In genomic region chr14:64673748-64674147, GRCh38 we compare ENCODE assay signal across 11 cellular contexts. TPM values are rescaled to one million over a fixed set of nuclear protein-coding genes. Genes with fewer than 3 reads are reported as not detected.
DNase-seq lines count a peak whose midpoint lies in the region; ATAC-seq, FAIRE-seq and TF ChIP-seq lines count a peak whose summit lies in the region.
"Had no signal": no experiment of that assay in that cellular context is flagged by ENCODE, and none has a peak within 500 bp of the region (broad histone marks: within the 10 kb centered on the region; RNA-seq: fewer than 3 reads in every experiment).

No MANE protein-coding gene starts in this region.

- ATAC-seq in Right ventricle myocardium inferior (no peak), right cardiac atrium (no peak), upper lobe of right lung (peak; percentile 58), HG02763 (IDR thresholded peaks at IDR 0.05; ENCODE audit: unreplicated experiment) (no peak), GM18519 (IDR thresholded peaks at IDR 0.05; ENCODE audit: low FRiP score, unreplicated experiment) (no peak)

- H3K4me3 Mint-ChIP-seq in T-helper 2 cell treated with Interferon-gamma antibody and Interleukin-4, amounts not matched to agents 5 μg/mL and 100 μg/mL, for 36 hours: peak overlapping the region; percentile 48

- no peaks in the 10 kb centered on the region for H3K79me2 ChIP-seq in H1 (ENCODE audit: control insufficient read depth in 1 of 2, insufficient read depth in 2 of 2, low read length in 2 of 2)

- no peak overlapping the region; the same call in 1 of the 2 replicates for H2BK5ac ChIP-seq in H1 (ENCODE audit: low read depth, low read length)

- H2AFZ ChIP-seq in H1 (ENCODE audit: low read length): peak overlapping the region; percentile 13; the same call in 1 of the 2 replicates

- 0 out of 2 replicates have a peak overlapping the region, but pooled peaks have one; percentile 51 for H2BK15ac ChIP-seq in H1 (ENCODE audit: low read length)

- H3K4me1 ChIP-seq in right cardiac atrium (ENCODE audit: control insufficient read depth, insufficient read depth, low read length) (no peaks in the 10 kb centered on the region), H1 (replicated peaks in 1 of 4; ENCODE audit: control insufficient read depth in 3 of 4, insufficient read depth in 4 of 4, low read length in 3 of 4) (peaks cover 0 to 4% (median 0%) of the 10 kb centered on the region in 4 experiments; a peak in 3 of 7 replicates), upper lobe of right lung (peaks cover 6% of the 10 kb centered on the region)

- H4K91ac ChIP-seq in H1 (replicated peaks; ENCODE audit: insufficient read length, low read length): no peak overlapping the region

- H3K56ac ChIP-seq in H1 (replicated peaks; ENCODE audit: insufficient read length, low read depth, low read length): no peak overlapping the region

- H2BK20ac ChIP-seq in H1 (ENCODE audit: low read length): no peak overlapping the region

- H3K79me1 ChIP-seq in H1 (ENCODE audit: low read depth, low read length): no peaks in the 10 kb centered on the region; the same call in 1 of the 2 replicates

- H3K9me3 Mint-ChIP-seq in T-helper 2 cell treated with Interferon-gamma antibody and Interleukin-4, amounts not matched to agents 5 μg/mL and 100 μg/mL, for 36 hours: peaks cover 8% of the 10 kb centered on the region

- no peaks in the 10 kb centered on the region for H3K9me3 ChIP-seq in right cardiac atrium (ENCODE audit: control insufficient read depth, low read length)
- no peaks in the 10 kb centered on the region for H3K9me3 ChIP-seq in H1 (ENCODE audit: insufficient read depth in 2 of 2, low read depth in 1 of 2, low read length in 1 of 2)
- no peaks in the 10 kb centered on the region for H3K9me3 ChIP-seq in upper lobe of right lung

- POLR2A ChIA-PET in H1 (lab: Charles Lee; ENCODE audit: partially characterized antibody): interaction anchor here (1.3 kb wide), 1 partner anchor 78 kb away, joined by 3 read pairs; no protein-coding TSS in a partner anchor

- H3K9ac ChIP-seq in H1 (replicated peaks in 1 of 4; ENCODE audit: extremely low read depth in 1 of 4, low read depth in 3 of 4, low read length in 3 of 4): no peak overlapping the region
- H3K9ac ChIP-seq: KMS-11 had no signal

- TF ChIP-seq EP300 in H1 (IDR thresholded peaks at IDR 0.05; ENCODE audit: borderline replicate concordance in 1 of 2, low read depth in 2 of 2, low read length in 2 of 2): no peak

- H3K4me3 ChIP-seq in right cardiac atrium (ENCODE audit: low read length) (no peak overlapping the region), H1 (ENCODE audit: extremely low read depth in 1 of 4, insufficient read depth in 2 of 4, low read depth in 3 of 4, low read length in 4 of 4) (no peak overlapping the region), upper lobe of right lung (no peak overlapping the region)

- CTCF ChIA-PET in H1 (lab: Charles Lee; ENCODE audit: partially characterized antibody): interaction anchor here (1.1 to 9.0 kb wide), 17 partner anchors 8 to 218 kb away, joined by 3 to 74 read pairs (median 11); no protein-coding TSS in a partner anchor

- H2BK120ac ChIP-seq in H1 (replicated peaks; ENCODE audit: low read depth, low read length): no peak overlapping the region

- H3K36me3 ChIP-seq in H1 (ENCODE audit: control insufficient read depth in 2 of 4, insufficient read depth in 4 of 4, low read length in 3 of 4) (no peaks in the 10 kb centered on the region), upper lobe of right lung (no peaks in the 10 kb centered on the region)

- H3K18ac ChIP-seq in H1 (ENCODE audit: extremely low read depth, low read length): no peak overlapping the region

- TF ChIP-seq RAD21 in H1 (IDR thresholded peaks at IDR 0.05 in 1 of 2, conservative IDR thresholded peaks at IDR 0.05 in 1 of 2; ENCODE audit: low read depth in 2 of 2, low read length in 2 of 2): no peak

- intact Hi-C loops in Right ventricle myocardium inferior (cut with DNase I) (loop anchor here (10.0 kb wide), 3 partner anchors 51 to 311 kb away; partner anchors contain the start of gene FNTB), right cardiac atrium (cut with DNase I) (loop anchor here in 3 of 4 donors (5.0 kb wide), 2 partner anchors 89 to 99 kb away; no protein-coding TSS in a partner anchor), upper lobe of right lung (cut with DNase I) (loop anchor here (5.0 kb wide), 1 partner anchor 89 kb away; no protein-coding TSS in a partner anchor)

- H3K27ac Mint-ChIP-seq in T-helper 2 cell treated with Interferon-gamma antibody and Interleukin-4, amounts not matched to agents 5 μg/mL and 100 μg/mL, for 36 hours: peak overlapping the region; percentile 62

- H3K36me3 Mint-ChIP-seq in T-helper 2 cell treated with Interferon-gamma antibody and Interleukin-4, amounts not matched to agents 5 μg/mL and 100 μg/mL, for 36 hours (ENCODE audit: low read depth): peaks cover 11% of the 10 kb centered on the region

- no peak overlapping the region; the same call in 1 of the 2 replicates for H4K8ac ChIP-seq in H1 (ENCODE audit: extremely low read depth, insufficient read depth, low read length)

- 0 out of 2 replicates have a peak overlapping the region, but pooled peaks have one; percentile 19 for H2AK5ac ChIP-seq in H1 (ENCODE audit: low read depth, low read length)

- TF ChIP-seq CTCF in H1 (IDR thresholded peaks at IDR 0.05; ENCODE audit: control extremely low read depth in 1 of 3, insufficient read depth in 1 of 3, low read depth in 1 of 3, low read length in 3 of 3) (no peak), upper lobe of right lung (IDR thresholded peaks at IDR 0.05) (no peak)

- 69% methylated on average over 6 of the region's 6 CpGs for WGBS in right cardiac atrium
- WGBS in H1 (ENCODE audit: extremely low coverage in 1 of 2, insufficient coverage in 1 of 2, insufficient read length in 1 of 2, insufficient replicate concordance in 2 of 2, low coverage in 1 of 2, low lambda C conversion rate in 2 of 2, missing lambda C conversion rate in 1 of 2), 2 experiments: 83% methylated on average over 6 of the region's 6 CpGs; no CpG with 5 or more reads in 1 of the 2 experiments

- H3K23me2 ChIP-seq in H1 (ENCODE audit: low read depth, low read length): no peaks in the 10 kb centered on the region; the same call in 1 of the 2 replicates

- FAIRE-seq in H1 (lab: Jason Lieb, UNC): no peak
- FAIRE-seq: endometrium had no signal

- H3K27me3 ChIP-seq in right cardiac atrium (ENCODE audit: control insufficient read depth, insufficient read depth): no peaks in the 10 kb centered on the region
- H3K27me3 ChIP-seq in H1 (replicated peaks in 1 of 4; ENCODE audit: control insufficient read depth in 3 of 4, extremely low read depth in 1 of 4, insufficient read depth in 3 of 4, low read length in 3 of 4): no peaks in the 10 kb centered on the region
- no peaks in the 10 kb centered on the region for H3K27me3 ChIP-seq in upper lobe of right lung

- H4K5ac ChIP-seq in H1 (ENCODE audit: insufficient read length, low read depth, low read length): no peak overlapping the region

- DNase-seq in Right ventricle myocardium inferior (ENCODE audit: missing footprints) (peak; percentile 78), right cardiac atrium (no peak), H1 (ENCODE audit: low read depth in 1 of 2, low spot score in 2 of 2) (no peak), upper lobe of right lung (no peak), amniotic stem cell (lab: John Stamatoyannopoulos, UW) (no peak)
- DNase-seq in T-helper 2 cell treated with Interferon-gamma antibody and Interleukin-4, amounts not matched to agents 5 μg/mL and 100 μg/mL, for 36 hours (ENCODE audit: low spot score): peak; percentile 24

- no peak for TF ChIP-seq POLR2A in H1 (IDR thresholded peaks at IDR 0.05; ENCODE audit: control extremely low read depth in 1 of 2, low read depth in 2 of 2, low read length in 2 of 2)

- H3K14ac ChIP-seq in H1 (ENCODE audit: insufficient read length): no peak overlapping the region

- no peak overlapping the region for H3K4me2 ChIP-seq in H1 (ENCODE audit: insufficient read depth in 1 of 2, low read depth in 2 of 2, low read length in 2 of 2)
- H3K4me2 ChIP-seq: KMS-11 had no signal

- no peak overlapping the region for H3K23ac ChIP-seq in H1 (ENCODE audit: insufficient read length)

- no peak overlapping the region for H3K4ac ChIP-seq in H1 (replicated peaks; ENCODE audit: insufficient read length, low read depth, low read length)

- H2BK12ac ChIP-seq in H1 (ENCODE audit: low read depth, low read length): peak overlapping the region; percentile 13; the same call in 1 of the 2 replicates

- peaks cover 12% of the 10 kb centered on the region for H3K27me3 Mint-ChIP-seq in T-helper 2 cell treated with Interferon-gamma antibody and Interleukin-4, amounts not matched to agents 5 μg/mL and 100 μg/mL, for 36 hours (ENCODE audit: low read depth)

- H3K27ac ChIP-seq in right cardiac atrium (ENCODE audit: low read length) (no peak overlapping the region), H1 (ENCODE audit: low read depth, low read length) (no peak overlapping the region), upper lobe of right lung (peak overlapping the region; percentile 55)
- H3K27ac ChIP-seq: KMS-11, VCaP had no signal

- no peaks in the 10 kb centered on the region for H4K20me1 ChIP-seq in H1 (replicated peaks in 1 of 2; ENCODE audit: control insufficient read depth in 1 of 2, insufficient read depth in 2 of 2, low read length in 2 of 2)

- H3K4me1 Mint-ChIP-seq in T-helper 2 cell treated with Interferon-gamma antibody and Interleukin-4, amounts not matched to agents 5 μg/mL and 100 μg/mL, for 36 hours (ENCODE audit: low read depth): peaks cover 34% of the 10 kb centered on the region

TF ChIP-seq in H1, 55 proteins besides CTCF, POLR2A, EP300 and RAD21 (continues in another document):
- TF ChIP-seq FOSL1 (IDR thresholded peaks at IDR 0.05; ENCODE audit: insufficient read depth, low read depth, low read length): no peak
- no peak for TF ChIP-seq RFX5 (IDR thresholded peaks at IDR 0.05; ENCODE audit: borderline replicate concordance, low read depth, low read length)
- no peak for TF ChIP-seq CEBPB (IDR thresholded peaks at IDR 0.05; ENCODE audit: low read depth, low read length)
- no peak for TF ChIP-seq KDM4A (IDR thresholded peaks at IDR 0.05; ENCODE audit: low read depth, low read length, severe bottlenecking)
- TF ChIP-seq CHD1 (IDR thresholded peaks at IDR 0.05; ENCODE audit: low read depth, low read length): no peak
- TF ChIP-seq POU5F1 (IDR thresholded peaks at IDR 0.05; ENCODE audit: low read depth, low read length): no peak

RNA-seq across cellular contexts. Expression of gene PLEKHG3, which starts 30.5 kb away (rescaled TPM):
- 19.6 TPM for total RNA-seq in Right ventricle myocardium inferior
- 10 to 100 TPM; 35.7 to 58.7 (median 50.6) TPM for total RNA-seq in right cardiac atrium
- polyA plus RNA-seq in right cardiac atrium: 12.6 TPM
- 89.1 and 90.6 TPM in 2 replicates for total RNA-seq in H1 (2021; fragmentation: NEBNext Ultra II Directional; extraction: Animal tissue kit (Norgen Biotek cat#: 25700))
- polyA plus RNA-seq in H1 (2011; rRNA removed): 43.4 and 52.2 TPM in 2 replicates
- polyA plus RNA-seq in H1 (2011; cell fraction: cytosol; rRNA removed): 47.9 TPM
- polyA plus RNA-seq in H1 (2011; cell fraction: nucleus; rRNA removed): 122 TPM
- 38.4 to 58.9 TPM (median 52.0 TPM) in 4 replicates for polyA plus RNA-seq in H1 (2012, experiment 1 of 2)
- polyA plus RNA-seq in H1 (2012, experiment 2 of 2): 33.1 TPM
- polyA plus RNA-seq in H1 (2013, experiment 1 of 2): 25.1 TPM
- 24.3 TPM for polyA plus RNA-seq in H1 (2013, experiment 2 of 2)
- 67.8 and 88.3 TPM in 2 replicates for polyA minus RNA-seq in H1 (2011; rRNA and poly(A)+ RNA removed)
- 45.6 TPM for polyA minus RNA-seq in H1 (2011; cell fraction: cytosol; rRNA and poly(A)+ RNA removed)
- 80.2 TPM for polyA minus RNA-seq in H1 (2011; cell fraction: nucleus; rRNA and poly(A)+ RNA removed)
- total RNA-seq in upper lobe of right lung: 34.5 TPM

Comparison
In these comparisons a context has a peak if more than half of its experiments do, and no peak if none do; other contexts are left out.
1. DNase-seq: peak in Right ventricle myocardium inferior (single experiment) and T-helper 2 cell treated with Interferon-gamma antibody and Interleukin-4, amounts not matched to agents 5 μg/mL and 100 μg/mL, for 36 hours (single experiment); none in right cardiac atrium (0 of 3), H1 (0 of 2), upper lobe of right lung (single experiment) and amniotic stem cell (single experiment).